8 cellular contexts compared by ENCODE assay signal in genomic region chr22:39502789-39503464, GRCh38. TPM values are rescaled to one million over a fixed set of nuclear protein-coding genes. Genes with fewer than 3 reads are reported as not detected.
DNase-seq lines count a peak whose midpoint lies in the region; ATAC-seq and TF ChIP-seq lines count a peak whose summit lies in the region.

No MANE protein-coding gene starts in this region.

- H3K4me3 Mint-ChIP-seq in memory B cell: peak overlapping the region; percentile 92

- peaks cover 24% of the 10 kb centered on the region for H3K4me1 Mint-ChIP-seq in memory B cell

- H3K27ac Mint-ChIP-seq in memory B cell: peak overlapping the region; percentile 86

- no peak overlapping the region for H3K27ac ChIP-seq in HUES6 (ENCODE audit: low read depth, low read length)
- H3K27ac ChIP-seq in body of pancreas: peak overlapping the region in 3 of 4 donors; percentile 92 to 96 (median 93)

- peaks cover 26% of the 10 kb centered on the region for H3K4me1 ChIP-seq in BE2C
- H3K4me1 ChIP-seq in HUES6 (ENCODE audit: control insufficient read depth, insufficient read depth, low read length): peaks cover 19% of the 10 kb centered on the region
- peaks cover 33% of the 10 kb centered on the region for H3K4me1 ChIP-seq in body of pancreas

- H3K27me3 Mint-ChIP-seq in memory B cell: no peaks in the 10 kb centered on the region

- TF ChIP-seq POLR2A in body of pancreas (IDR thresholded peaks at IDR 0.05): no peak

- H3K9ac ChIP-seq in HUES6 (ENCODE audit: low read length): peak overlapping the region; percentile 85

- TF ChIP-seq CTCF in BE2C (IDR thresholded peaks at IDR 0.05; ENCODE audit: low read depth, low read length): no peak
- no peak for TF ChIP-seq CTCF in body of pancreas (IDR thresholded peaks at IDR 0.05)

- intact Hi-C loops in body of pancreas (cut with DNase I): no loop called here

- WGBS in body of pancreas, 2 donors: 3 to 5% methylated on average over 16 to 18 of the region's 18 CpGs

- H3K9me3 Mint-ChIP-seq in memory B cell: no peaks in the 10 kb centered on the region

- H3K4me3 ChIP-seq in BE2C (ENCODE audit: low read depth, low read length): peak overlapping the region; percentile 93
- peak overlapping the region; percentile 82 for H3K4me3 ChIP-seq in HUES6 (ENCODE audit: low read depth, low read length)
- peak overlapping the region; percentile 99 for H3K4me3 ChIP-seq in body of pancreas

- H3K27me3 ChIP-seq in BE2C: no peaks in the 10 kb centered on the region
- H3K27me3 ChIP-seq in HUES6 (ENCODE audit: control insufficient read depth, insufficient read depth, low read length): peaks cover 43% of the 10 kb centered on the region
- no peaks in the 10 kb centered on the region for H3K27me3 ChIP-seq in body of pancreas

- H3K9me3 ChIP-seq in BE2C (no peaks in the 10 kb centered on the region), HUES6 (ENCODE audit: control insufficient read depth, insufficient read depth, low read depth, low read length) (no peaks in the 10 kb centered on the region), body of pancreas (no peaks in the 10 kb centered on the region)

- DNase-seq in BE2C (no peak), body of pancreas (no peak), memory B cell (ENCODE audit: low spot score in 2 of 2) (no peak), foreskin melanocyte (no peak), islet precursor cell (no peak), KG1 (lab: John Stamatoyannopoulos, UW) (no peak)

- ATAC-seq in body of pancreas (no peak), memory B cell (ENCODE audit: low read depth) (no peak), GM21737 (IDR thresholded peaks at IDR 0.05; ENCODE audit: unreplicated experiment) (no peak)

- peaks cover 21% of the 10 kb centered on the region for H3K36me3 Mint-ChIP-seq in memory B cell

- H3K36me3 ChIP-seq in BE2C (peaks cover 43% of the 10 kb centered on the region), HUES6 (ENCODE audit: control insufficient read depth, insufficient read depth, low read length) (peaks cover 36% of the 10 kb centered on the region), body of pancreas (replicated peaks in 1 of 2; ENCODE audit: insufficient read depth in 1 of 2, low read depth in 2 of 2) (peaks cover 0 to 10% of the 10 kb centered on the region in 2 donors)

RNA-seq across cellular contexts. Expression of gene MIEF1, which starts 0.8 kb away (rescaled TPM):
- polyA plus RNA-seq in BE2C (2012; ENCODE audit: insufficient read depth, insufficient read length, low read depth): 117 TPM
- total RNA-seq in body of pancreas: 10 to 100 TPM in 1 of 2 donors, 1 to 10 TPM in 1; 9.1 to 14.8 TPM

RNA-seq across cellular contexts. Expression of gene ATF4, which starts 17.4 kb away (rescaled TPM):
- 1,602 TPM for polyA plus RNA-seq in BE2C (2012; ENCODE audit: insufficient read depth, insufficient read length, low read depth)
- total RNA-seq in body of pancreas: 100 to 1,000 TPM; 262 to 356 TPM

RNA-seq across cellular contexts. Expression of gene RPS19BP1, which starts 29.6 kb away (rescaled TPM):
- polyA plus RNA-seq in BE2C (2012; ENCODE audit: insufficient read depth, insufficient read length, low read depth): 624 TPM
- total RNA-seq in body of pancreas: 100 to 1,000 TPM in 1 of 2 donors, 10 to 100 TPM in 1; 87.2 to 141 TPM

RNA-seq across cellular contexts. Expression of gene MGAT3, which starts 46.1 kb away (rescaled TPM):
- polyA plus RNA-seq in BE2C (2012; ENCODE audit: insufficient read depth, insufficient read length, low read depth): 10.8 TPM
- 1 to 10 TPM in 1 of 2 donors, under 1 TPM in 1; 0.99 to 2.9 TPM for total RNA-seq in body of pancreas
